25 cellular contexts compared by ENCODE assay signal in the genomic region with DNA sequence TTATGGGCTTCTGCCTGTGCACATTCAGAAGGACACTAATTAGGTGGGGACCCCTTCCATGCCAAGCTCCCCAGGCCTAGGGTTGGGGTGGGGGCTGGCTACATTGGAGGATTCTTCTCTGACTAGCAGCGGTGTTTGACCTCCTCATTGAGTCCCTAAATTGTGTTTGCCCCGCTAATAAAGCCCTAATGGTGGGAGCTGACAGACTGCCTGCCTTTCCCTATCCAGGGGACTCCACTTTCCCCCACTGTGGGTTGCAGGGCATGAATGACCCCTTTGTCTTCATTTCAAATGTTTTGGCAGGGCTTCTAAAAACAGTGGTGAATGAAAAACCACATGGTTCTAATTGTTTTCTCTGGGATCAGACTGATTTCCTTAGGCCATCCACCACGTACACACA.
"Had no signal": no experiment of that assay in that cellular context is flagged by ENCODE, and none has a peak within 500 bp of the region (broad histone marks: within the 10 kb centered on the region; RNA-seq: fewer than 3 reads in every experiment).

No MANE protein-coding gene starts in this region.

- DNase-seq: activated CD4-positive, alpha-beta T cell treated with anti-CD3 and anti-CD28 coated beads, Interleukin-2, amount 10 ng/mL, durations not matched to agents 24 days and 14 days; activated CD4-positive, CD25-positive, alpha-beta regulatory T cell; activated CD8-positive, alpha-beta T cell treated with anti-CD3 and anti-CD28 coated beads for 36 hours; activated naive CD4-positive, alpha-beta T cell treated with Interleukin-2 at 50 U/mL for 16 hours; activated naive CD8-positive, alpha-beta T cell treated with anti-CD3 and anti-CD28 coated beads, Interleukin-2, amount 10 ng/mL, durations not matched to agents 7 days and 5 days; activated T-cell treated with anti-CD3 and anti-CD28 coated beads, Interleukin-2, amount 50 U/mL, for 24 hours; colonic mucosa; heart right ventricle; kidney glomerular epithelial cell; left ventricle myocardium inferior; mucosa of descending colon; naive B cell; pancreas; sigmoid colon; stimulated activated CD4-positive, alpha-beta T cell treated with anti-CD3 and anti-CD28 coated beads, Interleukin-4, amount 100 ng/mL, for 4 hours; T-helper 1 cell; T-helper 9 cell; testis; upper lobe of left lung had no signal

- H3K4me1 ChIP-seq: colonic mucosa, heart right ventricle, left ventricle myocardium inferior, pancreas, sigmoid colon, testis, upper lobe of left lung had no signal

- H3K27ac Mint-ChIP-seq: activated CD4-positive, alpha-beta T cell treated with anti-CD3 and anti-CD28 coated beads, Interleukin-2, amount 10 ng/mL, durations not matched to agents 24 days and 14 days; activated CD8-positive, alpha-beta T cell treated with anti-CD3 and anti-CD28 coated beads for 36 hours; activated naive CD8-positive, alpha-beta T cell treated with anti-CD3 and anti-CD28 coated beads, Interleukin-2, amount 10 ng/mL, durations not matched to agents 7 days and 5 days; activated T-cell treated with anti-CD3 and anti-CD28 coated beads, Interleukin-2, amount 50 U/mL, for 24 hours; activated T-helper 2 cell treated with anti-CD3 and anti-CD28 coated beads, Interferon-gamma antibody, Interleukin-2, Interleukin-4, amounts not matched to agents 10 μg/mL and 5 μg/mL and 100 μg/mL, durations not matched to agents 14 hours and 24 hours and 36 hours; memory B cell; naive B cell; stimulated activated memory B cell treated with anti-CD40 and anti-IgM and Interleukin-4, amounts not matched to agents 10 μg/mL and 1 μg/mL and 100 μg/mL, for 72 hours had no signal

- H3K36me3 Mint-ChIP-seq: activated naive CD8-positive, alpha-beta T cell treated with anti-CD3 and anti-CD28 coated beads, Interleukin-2, amount 10 ng/mL, durations not matched to agents 7 days and 5 days; memory B cell; naive B cell; stimulated activated memory B cell treated with anti-CD40 and anti-IgM and Interleukin-4, amounts not matched to agents 10 μg/mL and 1 μg/mL and 100 μg/mL, for 72 hours had no signal

- H3K27me3 Mint-ChIP-seq: activated CD4-positive, alpha-beta T cell treated with anti-CD3 and anti-CD28 coated beads, Interleukin-2, amount 10 ng/mL, durations not matched to agents 24 days and 14 days; activated CD8-positive, alpha-beta T cell treated with anti-CD3 and anti-CD28 coated beads for 36 hours; activated naive CD8-positive, alpha-beta T cell treated with anti-CD3 and anti-CD28 coated beads, Interleukin-2, amount 10 ng/mL, durations not matched to agents 7 days and 5 days; activated T-cell treated with anti-CD3 and anti-CD28 coated beads, Interleukin-2, amount 50 U/mL, for 24 hours; central memory CD8-positive, alpha-beta T cell; memory B cell; stimulated activated memory B cell treated with anti-CD40 and anti-IgM and Interleukin-4, amounts not matched to agents 10 μg/mL and 1 μg/mL and 100 μg/mL, for 72 hours had no signal

- H3K27me3 ChIP-seq: colonic mucosa, neutrophil, pancreas, sigmoid colon, testis, upper lobe of left lung had no signal

- H3K36me3 ChIP-seq: colonic mucosa, heart right ventricle, left ventricle myocardium inferior, neutrophil, pancreas, sigmoid colon, upper lobe of left lung had no signal

- H3K27ac ChIP-seq: colonic mucosa, heart right ventricle, left ventricle myocardium inferior, neutrophil, pancreas, sigmoid colon, testis, upper lobe of left lung had no signal

- H3K4me3 ChIP-seq: colonic mucosa, heart right ventricle, left ventricle myocardium inferior, mucosa of descending colon, pancreas, sigmoid colon, testis, upper lobe of left lung had no signal

- H3K9me3 ChIP-seq: colonic mucosa, neutrophil, pancreas, sigmoid colon, testis, upper lobe of left lung had no signal

- ATAC-seq: activated CD8-positive, alpha-beta T cell treated with anti-CD3 and anti-CD28 coated beads for 36 hours; esophagus mucosa; heart right ventricle; mucosa of descending colon; pancreas; stimulated activated memory B cell treated with anti-CD40 and anti-IgM and Interleukin-4, amounts not matched to agents 10 μg/mL and 1 μg/mL and 100 μg/mL, for 72 hours had no signal

- H3K4me1 Mint-ChIP-seq: activated CD4-positive, alpha-beta T cell treated with anti-CD3 and anti-CD28 coated beads, Interleukin-2, amount 10 ng/mL, durations not matched to agents 24 days and 14 days; activated naive CD8-positive, alpha-beta T cell treated with anti-CD3 and anti-CD28 coated beads, Interleukin-2, amount 10 ng/mL, durations not matched to agents 7 days and 5 days; central memory CD8-positive, alpha-beta T cell; memory B cell; naive B cell; stimulated activated memory B cell treated with anti-CD40 and anti-IgM and Interleukin-4, amounts not matched to agents 10 μg/mL and 1 μg/mL and 100 μg/mL, for 72 hours had no signal

- H3K9me3 Mint-ChIP-seq: activated CD4-positive, alpha-beta T cell treated with anti-CD3 and anti-CD28 coated beads, Interleukin-2, amount 10 ng/mL, durations not matched to agents 24 days and 14 days had no signal

- H3K4me3 Mint-ChIP-seq: activated CD4-positive, alpha-beta T cell treated with anti-CD3 and anti-CD28 coated beads, Interleukin-2, amount 10 ng/mL, durations not matched to agents 24 days and 14 days; activated CD8-positive, alpha-beta T cell treated with anti-CD3 and anti-CD28 coated beads for 36 hours; activated naive CD8-positive, alpha-beta T cell treated with anti-CD3 and anti-CD28 coated beads, Interleukin-2, amount 10 ng/mL, durations not matched to agents 7 days and 5 days; activated T-cell treated with anti-CD3 and anti-CD28 coated beads, Interleukin-2, amount 50 U/mL, for 24 hours; central memory CD8-positive, alpha-beta T cell; memory B cell; naive B cell; stimulated activated memory B cell treated with anti-CD40 and anti-IgM and Interleukin-4, amounts not matched to agents 10 μg/mL and 1 μg/mL and 100 μg/mL, for 72 hours had no signal
